16 cellular contexts compared by ENCODE assay signal in the genomic region with DNA sequence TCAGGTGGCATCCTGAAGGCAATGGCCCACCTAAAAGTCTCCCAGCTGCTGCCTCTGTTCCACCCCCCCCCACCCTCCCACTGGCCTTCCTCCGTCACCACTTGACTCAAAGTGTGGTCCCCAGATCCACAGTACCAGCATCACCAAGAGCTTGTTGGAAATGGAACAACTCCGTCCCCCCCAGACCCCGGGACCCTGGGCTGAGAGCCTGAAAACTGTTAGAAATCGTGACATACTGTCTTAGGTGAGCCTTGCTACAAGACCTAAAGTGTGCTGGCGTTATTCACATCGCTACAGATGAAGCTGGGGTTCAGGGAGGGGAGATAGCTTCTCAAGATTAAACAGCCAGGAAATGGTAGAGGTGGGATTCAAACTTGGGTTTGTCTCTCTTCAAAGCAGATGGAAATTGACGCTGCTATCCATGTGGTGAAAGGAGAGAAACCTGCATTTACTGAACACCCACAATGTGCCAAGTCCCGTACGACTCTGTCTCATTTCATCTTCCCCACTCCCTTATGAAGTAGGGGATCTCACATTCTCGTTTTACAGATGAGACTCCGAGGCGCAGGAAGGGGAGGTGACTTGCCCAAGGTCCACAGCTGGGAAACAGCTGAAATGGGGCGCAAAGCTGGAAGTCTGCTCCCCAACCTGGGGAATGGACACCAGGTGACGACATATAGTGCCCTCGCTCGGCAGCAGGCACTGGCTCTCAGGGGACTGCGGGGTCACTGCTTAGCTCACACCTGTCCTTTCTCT. TPM values are rescaled to one million over a fixed set of nuclear protein-coding genes. Genes with fewer than 3 reads are reported as not detected.
DNase-seq lines count a peak whose midpoint lies in the region; ATAC-seq and TF ChIP-seq lines count a peak whose summit lies in the region.
"Had no signal": no experiment of that assay in that cellular context is flagged by ENCODE, and none has a peak within 500 bp of the region (broad histone marks: within the 10 kb centered on the region; RNA-seq: fewer than 3 reads in every experiment).

No MANE protein-coding gene starts in this region.

- intact Hi-C loops in vagina (cut with DNase I), result no loop called here

- peaks cover 20% of the 10 kb centered on the region for H3K27me3 Mint-ChIP-seq in activated naive CD8-positive, alpha-beta T cell treated with anti-CD3 and anti-CD28 coated beads, Interleukin-2, amount 10 ng/mL, durations not matched to agents 7 days and 5 days
- H3K27me3 Mint-ChIP-seq in activated naive CD8-positive, alpha-beta T cell treated with anti-CD3 and anti-CD28 coated beads for 36 hours, result peaks cover 5% of the 10 kb centered on the region
- H3K27me3 Mint-ChIP-seq in activated T-helper 17 cell treated with anti-CD3 and anti-CD28 coated beads, Interleukin-2, amount 50 U/mL, for 72 hours, result peaks cover 5% of the 10 kb centered on the region

- H3K27me3 ChIP-seq in liver (ENCODE audit: control insufficient read depth in 4 of 4, insufficient read depth in 4 of 4, low read length in 3 of 4) (no peaks in the 10 kb centered on the region), vagina (no peaks in the 10 kb centered on the region)
- H3K27me3 ChIP-seq: Peyer's patch had no signal

- no peak for ATAC-seq in activated naive CD8-positive, alpha-beta T cell treated with anti-CD3 and anti-CD28 coated beads, Interleukin-2, amount 10 ng/mL, durations not matched to agents 7 days and 5 days (ENCODE audit: low read depth)
- no peak for ATAC-seq in activated T-helper 17 cell treated with anti-CD3 and anti-CD28 coated beads, Interleukin-2, amount 50 U/mL, for 72 hours (replicated peaks)
- ATAC-seq: left cardiac atrium had no signal

- no peak overlapping the region for H3K4me3 Mint-ChIP-seq in activated naive CD8-positive, alpha-beta T cell treated with anti-CD3 and anti-CD28 coated beads, Interleukin-2, amount 10 ng/mL, durations not matched to agents 7 days and 5 days
- no peak overlapping the region for H3K4me3 Mint-ChIP-seq in activated naive CD8-positive, alpha-beta T cell treated with anti-CD3 and anti-CD28 coated beads for 36 hours
- no peak overlapping the region for H3K4me3 Mint-ChIP-seq in activated T-helper 17 cell treated with anti-CD3 and anti-CD28 coated beads, Interleukin-2, amount 50 U/mL, for 72 hours
- H3K4me3 Mint-ChIP-seq: T-helper 1 cell treated with Interleukin-12 subunit alpha and Interleukin-12 subunit beta and Interleukin-4 antibody, amounts not matched to agents 30 μg/mL and 1 μg/mL, for 36 hours had no signal

- peak overlapping the region; percentile 92 for H3K27ac ChIP-seq in liver (ENCODE audit: low read depth in 1 of 2, low read length in 2 of 2)
- no peak overlapping the region for H3K27ac ChIP-seq in vagina

- POLR2A ChIA-PET in activated naive CD8-positive, alpha-beta T cell treated with anti-CD3 and anti-CD28 coated beads, Interleukin-2, amount 10 ng/mL, durations not matched to agents 7 days and 5 days (lab: Charles Lee), result no interaction called here

- H3K4me1 ChIP-seq in liver (ENCODE audit: control insufficient read depth in 4 of 4, insufficient read depth in 4 of 4, low read length in 3 of 4), result peaks cover 17 to 74% (median 56%) of the 10 kb centered on the region in 4 donors
- H3K4me1 ChIP-seq in vagina, result peaks cover 27% of the 10 kb centered on the region

- no peaks in the 10 kb centered on the region for H3K9me3 Mint-ChIP-seq in activated naive CD8-positive, alpha-beta T cell treated with anti-CD3 and anti-CD28 coated beads, Interleukin-2, amount 10 ng/mL, durations not matched to agents 7 days and 5 days
- H3K9me3 Mint-ChIP-seq in activated naive CD8-positive, alpha-beta T cell treated with anti-CD3 and anti-CD28 coated beads for 36 hours, result no peaks in the 10 kb centered on the region
- H3K9me3 Mint-ChIP-seq in activated T-helper 17 cell treated with anti-CD3 and anti-CD28 coated beads, Interleukin-2, amount 50 U/mL, for 72 hours, result no peaks in the 10 kb centered on the region
- H3K9me3 Mint-ChIP-seq: T-helper 1 cell treated with Interleukin-12 subunit alpha and Interleukin-12 subunit beta and Interleukin-4 antibody, amounts not matched to agents 30 μg/mL and 1 μg/mL, for 36 hours had no signal

- no peak overlapping the region for H3K4me3 ChIP-seq in liver (ENCODE audit: low read depth in 1 of 3, low read length in 3 of 3)
- H3K4me3 ChIP-seq in vagina, result no peak overlapping the region
- H3K4me3 ChIP-seq: coronary artery, Peyer's patch had no signal

- peaks cover 28% of the 10 kb centered on the region for H3K4me1 Mint-ChIP-seq in activated naive CD8-positive, alpha-beta T cell treated with anti-CD3 and anti-CD28 coated beads, Interleukin-2, amount 10 ng/mL, durations not matched to agents 7 days and 5 days
- peaks cover 28% of the 10 kb centered on the region for H3K4me1 Mint-ChIP-seq in activated naive CD8-positive, alpha-beta T cell treated with anti-CD3 and anti-CD28 coated beads for 36 hours
- peaks cover 20% of the 10 kb centered on the region for H3K4me1 Mint-ChIP-seq in activated T-helper 17 cell treated with anti-CD3 and anti-CD28 coated beads, Interleukin-2, amount 50 U/mL, for 72 hours

- peak overlapping the region; percentile 46 for H3K27ac Mint-ChIP-seq in activated naive CD8-positive, alpha-beta T cell treated with anti-CD3 and anti-CD28 coated beads, Interleukin-2, amount 10 ng/mL, durations not matched to agents 7 days and 5 days
- no peak overlapping the region for H3K27ac Mint-ChIP-seq in activated naive CD8-positive, alpha-beta T cell treated with anti-CD3 and anti-CD28 coated beads for 36 hours
- peak overlapping the region; percentile 93 for H3K27ac Mint-ChIP-seq in activated T-helper 17 cell treated with anti-CD3 and anti-CD28 coated beads, Interleukin-2, amount 50 U/mL, for 72 hours
- H3K27ac Mint-ChIP-seq: T-helper 1 cell treated with Interleukin-12 subunit alpha and Interleukin-12 subunit beta and Interleukin-4 antibody, amounts not matched to agents 30 μg/mL and 1 μg/mL, for 36 hours had no signal

- no peaks in the 10 kb centered on the region for H3K36me3 ChIP-seq in liver (ENCODE audit: control insufficient read depth in 4 of 4, insufficient read depth in 3 of 4, low read depth in 1 of 4, low read length in 3 of 4)
- H3K36me3 ChIP-seq in vagina, result no peaks in the 10 kb centered on the region
- H3K36me3 ChIP-seq: Peyer's patch had no signal

- H3K9me3 ChIP-seq in liver (ENCODE audit: control insufficient read depth in 4 of 4, low read length in 3 of 4) (no peaks in the 10 kb centered on the region), vagina (no peaks in the 10 kb centered on the region)
- H3K9me3 ChIP-seq: Peyer's patch had no signal

- no peaks in the 10 kb centered on the region for H3K36me3 Mint-ChIP-seq in activated naive CD8-positive, alpha-beta T cell treated with anti-CD3 and anti-CD28 coated beads, Interleukin-2, amount 10 ng/mL, durations not matched to agents 7 days and 5 days
- no peaks in the 10 kb centered on the region for H3K36me3 Mint-ChIP-seq in activated naive CD8-positive, alpha-beta T cell treated with anti-CD3 and anti-CD28 coated beads for 36 hours
- no peaks in the 10 kb centered on the region for H3K36me3 Mint-ChIP-seq in activated T-helper 17 cell treated with anti-CD3 and anti-CD28 coated beads, Interleukin-2, amount 50 U/mL, for 72 hours (ENCODE audit: low read depth)

- no peak for TF ChIP-seq POLR2A in vagina (IDR thresholded peaks at IDR 0.05)

- no peak for DNase-seq in activated naive CD8-positive, alpha-beta T cell treated with anti-CD3 and anti-CD28 coated beads, Interleukin-2, amount 10 ng/mL, durations not matched to agents 7 days and 5 days
- no peak for DNase-seq in activated naive CD8-positive, alpha-beta T cell treated with anti-CD3 and anti-CD28 coated beads for 36 hours
- DNase-seq in vagina (ENCODE audit: extremely low spot score in 2 of 2) (peak; percentile 69 to 91), T-helper 2 cell (no peak), Ammon's horn (ENCODE audit: low spot score) (no peak), SIG-M5 (lab: John Stamatoyannopoulos, UW) (no peak)
- DNase-seq: activated CD4-positive, CD25-positive, alpha-beta regulatory T cell treated with anti-CD3 and anti-CD28 coated beads, Interleukin-2, amount 50 U/mL, for 72 hours; hippocampal formation; left cardiac atrium; NCI-H2081; NCI-H69; Peyer's patch had no signal

- 86% methylated on average over 17 of the region's 17 CpGs for WGBS in liver

- TF ChIP-seq CTCF in liver (IDR thresholded peaks at IDR 0.05; ENCODE audit: low read depth, low read length, missing input control) (no peak), vagina (IDR thresholded peaks at IDR 0.05) (no peak)

- no peak for TF ChIP-seq RAD21 in liver (IDR thresholded peaks at IDR 0.05)

- no peak overlapping the region for H3K9ac ChIP-seq in liver (ENCODE audit: low read depth in 1 of 2, low read length in 2 of 2)

TF ChIP-seq in liver, 16 proteins besides CTCF, POLR2A, EP300 and RAD21 (continues in another document):
- TF ChIP-seq NR2F2 (IDR thresholded peaks at IDR 0.05) (no peak), ZBTB33 (IDR thresholded peaks at IDR 0.05) (no peak), HNF4A (conservative IDR thresholded peaks at IDR 0.05) (no peak), FOXA1 (IDR thresholded peaks at IDR 0.05) (no peak), YY1 (IDR thresholded peaks at IDR 0.05) (no peak), RXRA (IDR thresholded peaks at IDR 0.05) (no peak), HNF4G (IDR thresholded peaks at IDR 0.05) (no peak)

RNA-seq across cellular contexts. Expression of gene IFFO2, which starts 52.8 kb away (rescaled TPM):
- 10 to 100 TPM; 21.6 to 21.8 TPM for total RNA-seq in activated naive CD8-positive, alpha-beta T cell treated with anti-CD3 and anti-CD28 coated beads, Interleukin-2, amount 10 ng/mL, durations not matched to agents 7 days and 5 days
- total RNA-seq in activated naive CD8-positive, alpha-beta T cell treated with anti-CD3 and anti-CD28 coated beads for 36 hours, result 10 to 100 TPM; 21.4 to 21.7 TPM
- total RNA-seq in activated T-helper 17 cell treated with anti-CD3 and anti-CD28 coated beads, Interleukin-2, amount 50 U/mL, for 72 hours, result 10 to 100 TPM; 17.0 to 38.2 TPM
- 1 to 10 TPM; 2.6 to 7.4 TPM for total RNA-seq in liver
- 1 to 10 TPM in 1 of 2 donors, under 1 TPM in 1; 0.88 to 3.4 TPM for polyA plus RNA-seq in liver
- 34.6 TPM for total RNA-seq in vagina

Comparison
In these comparisons a context has a peak if more than half of its experiments do, and no peak if none do; other contexts are left out.
1. DNase-seq: peak in vagina (2 of 2); none in activated naive CD8-positive, alpha-beta T cell treated with anti-CD3 and anti-CD28 coated beads, Interleukin-2, amount 10 ng/mL, durations not matched to agents 7 days and 5 days (single experiment), activated naive CD8-positive, alpha-beta T cell treated with anti-CD3 and anti-CD28 coated beads for 36 hours (single experiment), T-helper 2 cell (0 of 5), Ammon's horn (single experiment) and SIG-M5 (single experiment).